In the genomic region with DNA sequence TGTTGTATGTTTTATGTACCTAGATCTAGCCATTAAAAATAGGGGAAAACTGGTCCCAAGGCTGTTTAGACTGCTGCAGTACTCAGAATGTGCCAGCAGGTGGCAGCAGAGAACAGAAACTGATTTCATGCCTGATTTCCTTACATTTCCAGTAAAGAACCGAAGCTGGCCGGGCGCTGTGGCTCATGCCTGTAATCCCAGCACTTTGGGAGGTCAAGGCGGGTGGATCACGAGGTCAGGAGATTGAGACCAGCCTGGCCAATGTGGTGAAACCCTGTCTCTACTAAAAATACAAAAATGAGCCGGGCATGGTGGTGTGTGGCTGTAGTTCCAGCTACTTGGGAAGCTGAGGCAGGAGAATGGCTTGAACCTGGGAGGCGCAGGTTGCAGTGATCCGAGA, we compare ENCODE assay signal across 8 cellular contexts. TPM values are rescaled to one million over a fixed set of nuclear protein-coding genes. Genes with fewer than 3 reads are reported as not detected.
A peak's percentile ranks its signal among the peaks of the same experiment; 100 is the strongest.
DNase-seq lines count a peak whose midpoint lies in the region; ATAC-seq, FAIRE-seq and TF ChIP-seq lines count a peak whose summit lies in the region.
"Not testable (repeated sequence)": the region's sequence is repeated elsewhere in the genome, so short reads cannot be mapped to it uniquely, and the experiment has no call there.

No MANE protein-coding gene starts in this region.

- H3K27ac Mint-ChIP-seq in immature natural killer cell = not testable (repeated sequence)

- H3K9me3 Mint-ChIP-seq in immature natural killer cell = not testable (repeated sequence)

- peak; percentile 88 for FAIRE-seq in A204.1 (lab: Jason Lieb, UNC)

- H3K36me3 Mint-ChIP-seq in immature natural killer cell = not testable (repeated sequence)

- peak; percentile 83 for TF ChIP-seq CTCF in cardiac fibroblast (IDR thresholded peaks at IDR 0.05; ENCODE audit: low read depth, low read length)

- peak; percentile 43 for DNase-seq in NCI-H526 treated with DMSO at 0.1 percent for 48 hours (lab: John Stamatoyannopoulos, UW)
- peak; percentile 56 to 76 for DNase-seq in activated CD4-positive, alpha-beta T cell treated with anti-CD3 and anti-CD28 coated beads for 4 hours
- peak; percentile 82 to 84 for DNase-seq in cardiac fibroblast (ENCODE audit: low read depth in 2 of 2)
- DNase-seq in immature natural killer cell = peak; percentile 43 to 56 (median 46)
- peak; percentile 68 for DNase-seq in smooth muscle cell of the brain vasculature (ENCODE audit: low read depth, low spot score)

- ATAC-seq in GM18511 (IDR thresholded peaks at IDR 0.05; ENCODE audit: unreplicated experiment) = peak; percentile 72
- peak; percentile 70 for ATAC-seq in HG03432 (IDR thresholded peaks at IDR 0.05; ENCODE audit: unreplicated experiment)

- H3K27me3 Mint-ChIP-seq in immature natural killer cell (ENCODE audit: low read depth in 3 of 3) = not testable (repeated sequence)

- H3K4me1 Mint-ChIP-seq in immature natural killer cell = not testable (repeated sequence)

- H3K4me3 ChIP-seq in cardiac fibroblast (replicated peaks in 1 of 2; ENCODE audit: low read depth in 2 of 2, low read length in 2 of 2) = not testable (repeated sequence)

- H3K4me3 Mint-ChIP-seq in immature natural killer cell = not testable (repeated sequence)

RNA-seq across cellular contexts. Expression of gene LMO7, which starts 59.8 kb away (rescaled TPM):
- 1 to 10 TPM in 1 of 3 donors, under 1 TPM in 1, not detected in 1; 0.96 to 4.1 TPM for polyA plus RNA-seq in immature natural killer cell
